In the genomic region with DNA sequence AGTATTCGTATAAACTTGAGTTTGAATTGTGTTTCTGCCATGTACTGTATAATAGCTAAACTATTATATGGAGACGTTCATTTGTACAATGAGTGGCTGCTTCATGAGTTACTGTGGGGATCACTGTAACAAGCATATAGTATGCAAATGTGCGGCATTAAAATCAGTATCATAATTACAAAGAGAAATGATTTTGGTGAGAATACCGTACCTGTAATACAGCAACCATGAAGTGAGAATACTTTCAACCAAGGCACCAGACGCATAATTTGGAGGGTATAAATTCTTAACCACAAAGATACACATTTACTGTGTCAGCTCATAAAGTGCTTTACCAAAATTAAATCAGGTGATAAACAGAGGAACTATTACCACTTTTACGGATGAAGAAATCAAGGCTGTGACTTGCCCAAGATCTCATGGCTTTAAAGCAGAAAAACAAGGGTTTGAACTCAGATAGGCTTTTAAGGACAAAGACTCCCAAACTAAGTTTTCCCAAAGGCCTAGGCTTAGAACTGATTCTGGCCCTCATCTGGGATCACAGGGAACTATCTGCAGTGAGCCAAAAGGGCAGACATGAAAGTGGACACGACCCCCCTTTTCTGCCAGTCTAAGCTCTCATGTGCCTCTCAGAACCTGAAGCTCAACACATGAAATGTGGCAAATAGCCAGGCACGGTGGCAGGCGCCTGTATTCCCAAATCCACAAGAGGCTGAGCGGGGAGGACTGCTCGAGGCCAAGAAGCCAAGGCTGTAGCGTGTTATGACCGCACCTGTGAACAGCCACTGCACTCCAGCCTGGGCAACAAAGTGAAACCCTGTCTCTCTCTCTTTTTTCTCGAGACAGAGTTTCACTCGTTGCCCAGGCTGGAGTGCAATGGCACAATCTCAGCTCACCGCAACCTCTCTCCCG, we compare ENCODE assay signal across 1 cellular context.
TF ChIP-seq lines count a peak whose summit lies in the region.

No MANE protein-coding gene starts in this region.

TF ChIP-seq in GM12878, 131 proteins besides CTCF, POLR2A, EP300 and RAD21:
- TF ChIP-seq TBL1XR1 (IDR thresholded peaks at IDR 0.05; ENCODE audit: low read depth, low read length) (no peak), DPF2 (IDR thresholded peaks at IDR 0.05) (no peak), CHD1 (IDR thresholded peaks at IDR 0.05; ENCODE audit: low read depth, low read length) (no peak), SIN3A (IDR thresholded peaks at IDR 0.05; ENCODE audit: low read depth, low read length) (no peak), RUNX3 (IDR thresholded peaks at IDR 0.05; ENCODE audit: low read length) (peak; percentile 65), NFIC (IDR thresholded peaks at IDR 0.05; ENCODE audit: low read depth, low read length) (no peak), RCOR1 (conservative IDR thresholded peaks at IDR 0.05; ENCODE audit: low read depth, low read length) (no peak), POU2F2 (IDR thresholded peaks at IDR 0.05; ENCODE audit: borderline replicate concordance, low read depth, low read length) (0 out of 3 replicates have a peak, but pooled peaks have one; percentile 34)
- TF ChIP-seq, protein P1, sequence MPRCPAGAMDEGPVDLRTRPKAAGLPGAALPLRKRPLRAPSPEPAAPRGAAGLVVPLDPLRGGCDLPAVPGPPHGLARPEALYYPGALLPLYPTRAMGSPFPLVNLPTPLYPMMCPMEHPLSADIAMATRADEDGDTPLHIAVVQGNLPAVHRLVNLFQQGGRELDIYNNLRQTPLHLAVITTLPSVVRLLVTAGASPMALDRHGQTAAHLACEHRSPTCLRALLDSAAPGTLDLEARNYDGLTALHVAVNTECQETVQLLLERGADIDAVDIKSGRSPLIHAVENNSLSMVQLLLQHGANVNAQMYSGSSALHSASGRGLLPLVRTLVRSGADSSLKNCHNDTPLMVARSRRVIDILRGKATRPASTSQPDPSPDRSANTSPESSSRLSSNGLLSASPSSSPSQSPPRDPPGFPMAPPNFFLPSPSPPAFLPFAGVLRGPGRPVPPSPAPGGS (IDR thresholded peaks at IDR 0.05; ENCODE audit: borderline replicate concordance, insufficient read depth, low read depth, low read length, poor library complexity, severe bottlenecking), result no peak
- TF ChIP-seq, protein P2, sequence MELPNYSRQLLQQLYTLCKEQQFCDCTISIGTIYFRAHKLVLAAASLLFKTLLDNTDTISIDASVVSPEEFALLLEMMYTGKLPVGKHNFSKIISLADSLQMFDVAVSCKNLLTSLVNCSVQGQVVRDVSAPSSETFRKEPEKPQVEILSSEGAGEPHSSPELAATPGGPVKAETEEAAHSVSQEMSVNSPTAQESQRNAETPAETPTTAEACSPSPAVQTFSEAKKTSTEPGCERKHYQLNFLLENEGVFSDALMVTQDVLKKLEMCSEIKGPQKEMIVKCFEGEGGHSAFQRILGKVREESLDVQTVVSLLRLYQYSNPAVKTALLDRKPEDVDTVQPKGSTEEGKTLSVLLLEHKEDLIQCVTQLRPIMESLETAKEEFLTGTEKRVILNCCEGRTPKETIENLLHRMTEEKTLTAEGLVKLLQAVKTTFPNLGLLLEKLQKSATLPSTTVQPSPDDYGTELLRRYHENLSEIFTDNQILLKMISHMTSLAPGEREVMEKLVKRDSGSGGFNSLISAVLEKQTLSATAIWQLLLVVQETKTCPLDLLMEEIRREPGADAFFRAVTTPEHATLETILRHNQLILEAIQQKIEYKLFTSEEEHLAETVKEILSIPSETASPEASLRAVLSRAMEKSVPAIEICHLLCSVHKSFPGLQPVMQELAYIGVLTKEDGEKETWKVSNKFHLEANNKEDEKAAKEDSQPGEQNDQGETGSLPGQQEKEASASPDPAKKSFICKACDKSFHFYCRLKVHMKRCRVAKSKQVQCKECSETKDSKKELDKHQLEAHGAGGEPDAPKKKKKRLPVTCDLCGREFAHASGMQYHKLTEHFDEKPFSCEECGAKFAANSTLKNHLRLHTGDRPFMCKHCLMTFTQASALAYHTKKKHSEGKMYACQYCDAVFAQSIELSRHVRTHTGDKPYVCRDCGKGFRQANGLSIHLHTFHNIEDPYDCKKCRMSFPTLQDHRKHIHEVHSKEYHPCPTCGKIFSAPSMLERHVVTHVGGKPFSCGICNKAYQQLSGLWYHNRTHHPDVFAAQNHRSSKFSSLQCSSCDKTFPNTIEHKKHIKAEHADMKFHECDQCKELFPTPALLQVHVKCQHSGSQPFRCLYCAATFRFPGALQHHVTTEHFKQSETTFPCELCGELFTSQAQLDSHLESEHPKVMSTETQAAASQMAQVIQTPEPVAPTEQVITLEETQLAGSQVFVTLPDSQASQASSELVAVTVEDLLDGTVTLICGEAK (IDR thresholded peaks at IDR 0.05; ENCODE audit: borderline replicate concordance), result no peak
